ENCODE assay signal across 21 cellular contexts in genomic region chr17:32593003-32593402, GRCh38.
DNase-seq lines count a peak whose midpoint lies in the region; ATAC-seq and TF ChIP-seq lines count a peak whose summit lies in the region.
"Had no signal": no experiment of that assay in that cellular context is flagged by ENCODE, and none has a peak within 500 bp of the region (broad histone marks: within the 10 kb centered on the region; RNA-seq: fewer than 3 reads in every experiment).

No MANE protein-coding gene starts in this region.

- H3K4me1 Mint-ChIP-seq in WTC11 = peaks cover 3% of the 10 kb centered on the region; the same call in 1 of the 2 replicates

- no peaks in the 10 kb centered on the region for H3K9me3 Mint-ChIP-seq in WTC11
- H3K9me3 Mint-ChIP-seq: CD8-positive, alpha-beta T cell had no signal

- no peak overlapping the region for H4K91ac ChIP-seq in mesenchymal stem cell (ENCODE audit: low read length)

- CTCF ChIA-PET in WTC11 (lab: Charles Lee) = interaction anchor here (1.9 kb wide), 1 partner anchor 105 kb away, joined by 7 read pairs; the partner anchor contains the start of gene CDK5R1

- peak; percentile 44 for ATAC-seq in WTC11
- ATAC-seq in stimulated activated naive CD8-positive, alpha-beta T cell treated with anti-CD3 and anti-CD28 coated beads, Interleukin-15, Interleukin-2, amounts not matched to agents 100 U/mL and 50 U/mL, for 24 hours = no peak
- ATAC-seq: CD8-positive, alpha-beta T cell; HCT116 had no signal

- H2BK12ac ChIP-seq in mesenchymal stem cell (ENCODE audit: low read length in 2 of 2) = no peak overlapping the region

- H3K36me3 Mint-ChIP-seq in WTC11 = no peaks in the 10 kb centered on the region
- H3K36me3 Mint-ChIP-seq: CD8-positive, alpha-beta T cell had no signal

- no peaks in the 10 kb centered on the region for H3K4me1 ChIP-seq in mesenchymal stem cell (ENCODE audit: control insufficient read depth, insufficient read depth, low read depth, low read length)
- H3K4me1 ChIP-seq: SJSA1 had no signal

- no peaks in the 10 kb centered on the region for H3K79me1 ChIP-seq in mesenchymal stem cell (replicated peaks; ENCODE audit: low read length, poor library complexity, severe bottlenecking)

- no peak overlapping the region for H2AFZ ChIP-seq in mesenchymal stem cell (ENCODE audit: low read depth, low read length)

- POLR2A ChIA-PET in WTC11 (lab: Charles Lee) = no interaction called here

- H3K4ac ChIP-seq in mesenchymal stem cell (ENCODE audit: low read depth in 1 of 2, low read length in 2 of 2) = no peak overlapping the region

- H3K4me2 ChIP-seq in mesenchymal stem cell (ENCODE audit: low read length, poor library complexity, severe bottlenecking) = no peak overlapping the region
- H3K4me2 ChIP-seq: KMS-11 had no signal

- 89% methylated on average over 1 of the region's 1 CpG for WGBS in mesenchymal stem cell

- H3K23ac ChIP-seq in mesenchymal stem cell (ENCODE audit: low read length in 2 of 2) = no peak overlapping the region

- no peak overlapping the region for H2BK120ac ChIP-seq in mesenchymal stem cell (ENCODE audit: low read depth, low read length)

- no peak for TF ChIP-seq CTCF in WTC11 (IDR thresholded peaks at IDR 0.05)

- DNase-seq in ELR (ENCODE audit: low read depth) (peak; percentile 33), M059J (ENCODE audit: low read depth) (peak; percentile 7), WTC11 (ENCODE audit: low spot score) (no peak), mesenchymal stem cell (peak; percentile 3), DMS79 (lab: John Stamatoyannopoulos, UW) (no peak)
- no peak for DNase-seq in activated CD4-positive, alpha-beta T cell treated with anti-CD3 and anti-CD28 coated beads for 4 hours
- DNase-seq in activated naive CD4-positive, alpha-beta T cell (lab: John Stamatoyannopoulos, UW) = no peak
- DNase-seq in stimulated activated naive CD8-positive, alpha-beta T cell treated with anti-CD3 and anti-CD28 coated beads, Interleukin-15, Interleukin-2, amounts not matched to agents 100 U/mL and 50 U/mL, for 24 hours = no peak
- DNase-seq: ACHN; CD8-positive, alpha-beta T cell; EL; MG63; NCI-H1092 treated with DMSO at 0.1 percent for 48 hours; NCI-H1694 treated with DMSO at 0.1 percent for 48 hours; NCI-H2171; NCI-H446 treated with DMSO at 0.1 percent for 48 hours; NCI-H774; T-helper 1 cell had no signal

- no peak overlapping the region for H2BK5ac ChIP-seq in mesenchymal stem cell (ENCODE audit: low read depth, low read length, poor library complexity, severe bottlenecking)

- no peak overlapping the region for H3K18ac ChIP-seq in mesenchymal stem cell (ENCODE audit: low read depth in 1 of 2, low read length in 2 of 2)

- no peaks in the 10 kb centered on the region for H3K9me3 ChIP-seq in mesenchymal stem cell (ENCODE audit: control insufficient read depth, low read length)
- H3K9me3 ChIP-seq: MG63, SJSA1 had no signal

- no peaks in the 10 kb centered on the region for H3K27me3 Mint-ChIP-seq in WTC11 (ENCODE audit: low read depth)

- no peaks in the 10 kb centered on the region for H3K27me3 ChIP-seq in mesenchymal stem cell (ENCODE audit: control insufficient read depth in 1 of 2, insufficient read depth in 1 of 2, low read length in 2 of 2)
- H3K27me3 ChIP-seq: MG63, SJSA1 had no signal

- no peak overlapping the region for H3K27ac Mint-ChIP-seq in WTC11
- H3K27ac Mint-ChIP-seq: CD8-positive, alpha-beta T cell had no signal

- no peak overlapping the region for H4K8ac ChIP-seq in mesenchymal stem cell (ENCODE audit: low read length)

- peaks cover 0 to 31% of the 10 kb centered on the region in 2 experiments for H3K36me3 ChIP-seq in mesenchymal stem cell (ENCODE audit: control insufficient read depth in 1 of 2, insufficient read depth in 2 of 2, low read depth in 1 of 2, low read length in 2 of 2)
- H3K36me3 ChIP-seq: MG63, SJSA1 had no signal

- H3K14ac ChIP-seq in mesenchymal stem cell (ENCODE audit: low read length in 2 of 2) = no peak overlapping the region

- H3K9ac ChIP-seq in mesenchymal stem cell (ENCODE audit: low read length) = no peak overlapping the region
- H3K9ac ChIP-seq: KMS-11 had no signal

- no peak overlapping the region for H3K27ac ChIP-seq in mesenchymal stem cell (ENCODE audit: low read length, poor library complexity, severe bottlenecking)
- H3K27ac ChIP-seq: KMS-11, SJSA1 had no signal

- H3K4me3 ChIP-seq in mesenchymal stem cell (ENCODE audit: insufficient read depth in 1 of 2, low read depth in 1 of 2, low read length in 2 of 2) = no peak overlapping the region
- H3K4me3 ChIP-seq: MG63, SJSA1 had no signal

- no peak overlapping the region for H2AK5ac ChIP-seq in mesenchymal stem cell (ENCODE audit: low read length, severe bottlenecking)

- no peak overlapping the region for H2BK15ac ChIP-seq in mesenchymal stem cell (ENCODE audit: low read depth, poor library complexity, severe bottlenecking)

- no peak overlapping the region for H3K4me3 Mint-ChIP-seq in WTC11
- H3K4me3 Mint-ChIP-seq: CD8-positive, alpha-beta T cell had no signal

TF ChIP-seq in WTC11, 78 proteins besides CTCF, POLR2A, EP300 and RAD21 (continues in another document):
- no peak for TF ChIP-seq ZNF396 (CRISPR knock-in tag; IDR thresholded peaks at IDR 0.05; ENCODE audit: borderline replicate concordance)
- TF ChIP-seq USF1 (CRISPR knock-in tag; IDR thresholded peaks at IDR 0.05) = no peak
- TF ChIP-seq PREB (CRISPR knock-in tag; IDR thresholded peaks at IDR 0.05; ENCODE audit: borderline replicate concordance) = no peak
- TF ChIP-seq NFATC4 (CRISPR knock-in tag; IDR thresholded peaks at IDR 0.05) = no peak
- TF ChIP-seq MYBL2 (CRISPR knock-in tag; IDR thresholded peaks at IDR 0.05) = no peak
- TF ChIP-seq SMAD4 (CRISPR knock-in tag; IDR thresholded peaks at IDR 0.05) = no peak
- no peak for TF ChIP-seq TEAD4 (CRISPR knock-in tag; IDR thresholded peaks at IDR 0.05)
- TF ChIP-seq ETV6 (CRISPR knock-in tag; IDR thresholded peaks at IDR 0.05) = no peak
- TF ChIP-seq FOXJ3 (CRISPR knock-in tag; IDR thresholded peaks at IDR 0.05; ENCODE audit: borderline replicate concordance) = no peak
- TF ChIP-seq IRF1 (CRISPR knock-in tag; IDR thresholded peaks at IDR 0.05) = no peak
- TF ChIP-seq AR (CRISPR knock-in tag; IDR thresholded peaks at IDR 0.05) = no peak
- no peak for TF ChIP-seq ZNF121 (CRISPR knock-in tag; IDR thresholded peaks at IDR 0.05)
- TF ChIP-seq CREB1 (CRISPR knock-in tag; IDR thresholded peaks at IDR 0.05) = no peak
- no peak for TF ChIP-seq ATF3 (CRISPR knock-in tag; conservative IDR thresholded peaks at IDR 0.05)
- TF ChIP-seq NFE2L1 (CRISPR knock-in tag; IDR thresholded peaks at IDR 0.05) = no peak
- no peak for TF ChIP-seq MAX (CRISPR knock-in tag; IDR thresholded peaks at IDR 0.05)
- TF ChIP-seq RORB (CRISPR knock-in tag; IDR thresholded peaks at IDR 0.05) = no peak
- no peak for TF ChIP-seq ZNF263 (CRISPR knock-in tag; IDR thresholded peaks at IDR 0.05; ENCODE audit: low read depth)

Comparison
In these comparisons a context has a peak if more than half of its experiments do, and no peak if none do; other contexts are left out.
1. DNase-seq: peak in ELR (single experiment), M059J (single experiment) and mesenchymal stem cell (single experiment); none in WTC11 (single experiment), activated CD4-positive, alpha-beta T cell treated with anti-CD3 and anti-CD28 coated beads for 4 hours (0 of 2), activated naive CD4-positive, alpha-beta T cell (0 of 4), stimulated activated naive CD8-positive, alpha-beta T cell treated with anti-CD3 and anti-CD28 coated beads, Interleukin-15, Interleukin-2, amounts not matched to agents 100 U/mL and 50 U/mL, for 24 hours (single experiment) and DMS79 (single experiment).